Comparison of ENCODE assay signal across 9 cellular contexts in genomic region chr1:152312169-152312568, GRCh38. TPM values are rescaled to one million over a fixed set of nuclear protein-coding genes. Genes with fewer than 3 reads are reported as not detected.
"Had no signal": no experiment of that assay in that cellular context is flagged by ENCODE, and none has a peak within 500 bp of the region (broad histone marks: within the 10 kb centered on the region; RNA-seq: fewer than 3 reads in every experiment).

No MANE protein-coding gene starts in this region.

RNA-seq across cellular contexts. Expression of gene FLG, which starts 12.9 kb away (rescaled TPM):
- total RNA-seq: OCI-LY7, PC-3, PC-9, Right ventricle myocardium inferior, Right ventricle myocardium superior, SK-MEL-5 had no signal

RNA-seq across cellular contexts. Expression of gene FLG2, which starts 47.6 kb away (rescaled TPM):
- total RNA-seq: OCI-LY7, PC-3, PC-9, Right ventricle myocardium inferior, Right ventricle myocardium superior, RPMI7951, SJCRH30, SJSA1, SK-MEL-5 had no signal
